Comparison of ENCODE assay signal across 14 cellular contexts in genomic region chr7:92598310-92598981, GRCh38. TPM values are rescaled to one million over a fixed set of nuclear protein-coding genes. Genes with fewer than 3 reads are reported as not detected.
DNase-seq lines count a peak whose midpoint lies in the region; ATAC-seq lines count a peak whose summit lies in the region.
"Had no signal": no experiment of that assay in that cellular context is flagged by ENCODE, and none has a peak within 500 bp of the region (broad histone marks: within the 10 kb centered on the region; RNA-seq: fewer than 3 reads in every experiment).

No MANE protein-coding gene starts in this region.

- peak in 1 of 2 donors; percentile 18 for DNase-seq in activated naive CD4-positive, alpha-beta T cell treated with anti-CD3 and anti-CD28 coated beads, Interleukin-2, amount 50 U/mL, for 72 hours (ENCODE audit: low spot score in 2 of 2)
- no peak for DNase-seq in activated naive CD4-positive, alpha-beta T cell treated with anti-CD3 and anti-CD28 coated beads, Interleukin-2, amount 50 U/mL, for 16 hours
- DNase-seq in stimulated activated naive B cell treated with anti-CD40 and anti-IgM and Interleukin-4, amounts not matched to agents 10 μg/mL and 1 μg/mL and 100 μg/mL, for 72 hours: no peak
- DNase-seq in left cardiac atrium (no peak), islet precursor cell (no peak), NCI-H1694 treated with DMSO at 0.1 percent for 48 hours (lab: John Stamatoyannopoulos, UW) (no peak)
- DNase-seq: aorta, H9, NCI-H1105 treated with DMSO at 0.1 percent for 48 hours, NCI-H510A treated with DMSO at 0.1 percent for 48 hours, nephron progenitor cell had no signal

- intact Hi-C loops in left cardiac atrium (cut with DNase I): no loop called here

- no peaks in the 10 kb centered on the region for H3K27me3 Mint-ChIP-seq in stimulated activated naive B cell treated with anti-CD40 and anti-IgM and Interleukin-4, amounts not matched to agents 10 μg/mL and 1 μg/mL and 100 μg/mL, for 72 hours
- H3K27me3 Mint-ChIP-seq: dendritic cell treated with granulocyte-macrophage colony-stimulating factor and Interleukin-4, amounts not matched to agents 40 ng/mL and 50 ng/mL, for 4 days had no signal

- H3K36me3 Mint-ChIP-seq in activated naive CD4-positive, alpha-beta T cell treated with anti-CD3 and anti-CD28 coated beads, Interleukin-2, amount 50 U/mL, for 72 hours: no peaks in the 10 kb centered on the region
- H3K36me3 Mint-ChIP-seq in stimulated activated naive B cell treated with anti-CD40 and anti-IgM and Interleukin-4, amounts not matched to agents 10 μg/mL and 1 μg/mL and 100 μg/mL, for 72 hours: no peaks in the 10 kb centered on the region

- no peaks in the 10 kb centered on the region for H3K4me1 Mint-ChIP-seq in stimulated activated naive B cell treated with anti-CD40 and anti-IgM and Interleukin-4, amounts not matched to agents 10 μg/mL and 1 μg/mL and 100 μg/mL, for 72 hours
- H3K4me1 Mint-ChIP-seq: nephron progenitor cell had no signal

- H3K4me3 Mint-ChIP-seq in stimulated activated naive B cell treated with anti-CD40 and anti-IgM and Interleukin-4, amounts not matched to agents 10 μg/mL and 1 μg/mL and 100 μg/mL, for 72 hours: no peak overlapping the region
- H3K4me3 Mint-ChIP-seq: dendritic cell treated with granulocyte-macrophage colony-stimulating factor and Interleukin-4, amounts not matched to agents 40 ng/mL and 50 ng/mL, for 4 days; H9; nephron progenitor cell had no signal

- ATAC-seq in activated naive CD4-positive, alpha-beta T cell treated with anti-CD3 and anti-CD28 coated beads, Interleukin-2, amount 50 U/mL, for 72 hours: peak; percentile 85
- ATAC-seq in HG02610 (IDR thresholded peaks at IDR 0.05; ENCODE audit: unreplicated experiment): peak; percentile 65
- peak; percentile 58 for ATAC-seq in HG03457 (IDR thresholded peaks at IDR 0.05; ENCODE audit: unreplicated experiment)
- peak; percentile 58 to 73 for ATAC-seq in stimulated activated naive B cell treated with anti-CD40 and anti-IgM and Interleukin-4, amounts not matched to agents 10 μg/mL and 1 μg/mL and 100 μg/mL, for 72 hours (replicated peaks)
- no peak for ATAC-seq in left cardiac atrium

- no peak overlapping the region for H3K27ac Mint-ChIP-seq in activated naive CD4-positive, alpha-beta T cell treated with anti-CD3 and anti-CD28 coated beads, Interleukin-2, amount 50 U/mL, for 72 hours
- no peak overlapping the region for H3K27ac Mint-ChIP-seq in stimulated activated naive B cell treated with anti-CD40 and anti-IgM and Interleukin-4, amounts not matched to agents 10 μg/mL and 1 μg/mL and 100 μg/mL, for 72 hours
- H3K27ac Mint-ChIP-seq: dendritic cell treated with granulocyte-macrophage colony-stimulating factor and Interleukin-4, amounts not matched to agents 40 ng/mL and 50 ng/mL, for 4 days; H9; nephron progenitor cell had no signal

- H3K9me3 Mint-ChIP-seq in activated naive CD4-positive, alpha-beta T cell treated with anti-CD3 and anti-CD28 coated beads, Interleukin-2, amount 50 U/mL, for 72 hours: no peaks in the 10 kb centered on the region
- no peaks in the 10 kb centered on the region for H3K9me3 Mint-ChIP-seq in stimulated activated naive B cell treated with anti-CD40 and anti-IgM and Interleukin-4, amounts not matched to agents 10 μg/mL and 1 μg/mL and 100 μg/mL, for 72 hours
- H3K9me3 Mint-ChIP-seq: dendritic cell treated with granulocyte-macrophage colony-stimulating factor and Interleukin-4, amounts not matched to agents 40 ng/mL and 50 ng/mL, for 4 days; H9; nephron progenitor cell had no signal

RNA-seq across cellular contexts. Expression of gene FAM133B, which starts 8.3 kb away (rescaled TPM):
- 10 to 100 TPM; 28.4 to 34.9 TPM for total RNA-seq in activated naive CD4-positive, alpha-beta T cell treated with anti-CD3 and anti-CD28 coated beads, Interleukin-2, amount 50 U/mL, for 72 hours
- total RNA-seq in left cardiac atrium: 10 to 100 TPM; 13.0 to 14.2 TPM

Comparison
In these comparisons a context has a peak if more than half of its experiments do, and no peak if none do; other contexts are left out.
1. ATAC-seq: peak in activated naive CD4-positive, alpha-beta T cell treated with anti-CD3 and anti-CD28 coated beads, Interleukin-2, amount 50 U/mL, for 72 hours (2 of 2), HG02610 (single experiment), HG03457 (single experiment) and stimulated activated naive B cell treated with anti-CD40 and anti-IgM and Interleukin-4, amounts not matched to agents 10 μg/mL and 1 μg/mL and 100 μg/mL, for 72 hours (2 of 2); none in left cardiac atrium (0 of 2).